Comparison of ENCODE assay signal across 15 cellular contexts in genomic region chr3:54067060-54067459, GRCh38. TPM values are rescaled to one million over a fixed set of nuclear protein-coding genes. Genes with fewer than 3 reads are reported as not detected.
DNase-seq lines count a peak whose midpoint lies in the region; ATAC-seq, FAIRE-seq and TF ChIP-seq lines count a peak whose summit lies in the region.
"Had no signal": no experiment of that assay in that cellular context is flagged by ENCODE, and none has a peak within 500 bp of the region (broad histone marks: within the 10 kb centered on the region; RNA-seq: fewer than 3 reads in every experiment).

No MANE protein-coding gene starts in this region.

- peak; percentile 42 for ATAC-seq in upper lobe of right lung
- ATAC-seq: CD8-positive, alpha-beta T cell had no signal

- H3K9me1 ChIP-seq in keratinocyte (ENCODE audit: control insufficient read depth, extremely low read depth, insufficient read depth, low read length): no peaks in the 10 kb centered on the region

- H4K20me1 ChIP-seq in keratinocyte (ENCODE audit: control insufficient read depth, extremely low read depth, insufficient read depth, low read length): no peaks in the 10 kb centered on the region

- no peak overlapping the region for H3K4me3 ChIP-seq in bronchial epithelial cell (ENCODE audit: low read depth, low read length)
- no peak overlapping the region for H3K4me3 ChIP-seq in keratinocyte (ENCODE audit: control insufficient read depth in 2 of 3, extremely low read depth in 1 of 3, insufficient read depth in 2 of 3, low read depth in 1 of 3, low read length in 3 of 3)
- H3K4me3 ChIP-seq in upper lobe of right lung: no peak overlapping the region
- no peak overlapping the region for H3K4me3 ChIP-seq in ascending aorta

- H3K27ac ChIP-seq in keratinocyte (ENCODE audit: control insufficient read depth, insufficient read depth, low read length) (peak overlapping the region; percentile 37), upper lobe of right lung (no peak overlapping the region), ascending aorta (no peak overlapping the region)

- H3K27me3 ChIP-seq in bronchial epithelial cell (ENCODE audit: control insufficient read depth, insufficient read depth, low read length) (no peaks in the 10 kb centered on the region), keratinocyte (ENCODE audit: control insufficient read depth, extremely low read depth, insufficient read depth, low read length) (no peaks in the 10 kb centered on the region), upper lobe of right lung (no peaks in the 10 kb centered on the region), ascending aorta (no peaks in the 10 kb centered on the region)

- dilution Hi-C loops in keratinocyte (cut with MboI; ENCODE audit: extremely low pct_ligation_motif_present, low sequenced_read_pairs): no loop called here

- H3K9ac ChIP-seq in keratinocyte (ENCODE audit: control insufficient read depth, extremely low read depth, insufficient read depth, low read length): no peak overlapping the region

- no peak for FAIRE-seq in bronchial epithelial cell (lab: Jason Lieb, UNC)
- peak; percentile 80 for FAIRE-seq in keratinocyte (lab: Jason Lieb, UNC)

- intact Hi-C loops in upper lobe of right lung (cut with DNase I): no loop called here
- intact Hi-C loops in ascending aorta (cut with DNase I): no loop called here

- H3K4me2 ChIP-seq in keratinocyte (ENCODE audit: control insufficient read depth, extremely low read depth, insufficient read depth, low read depth, low read length): peak overlapping the region; percentile 44

- DNase-seq in NCI-H226 (peak; percentile 53), bronchial epithelial cell (ENCODE audit: low read depth) (peak; percentile 95), keratinocyte (ENCODE audit: low read depth, low spot score) (no peak), upper lobe of right lung (no peak), GOT3 (lab: John Stamatoyannopoulos, UW) (no peak), ascending aorta (ENCODE audit: low spot score in 2 of 2) (no peak), LoVo (ENCODE audit: low spot score) (no peak)
- DNase-seq: CD8-positive, alpha-beta T cell; H9; NCI-H1436 treated with DMSO at 0.1 percent for 48 hours; NCI-H2081; NCI-H524 treated with DMSO at 0.1 percent for 48 hours; RPMI8226 had no signal

- TF ChIP-seq CTCF in bronchial epithelial cell (IDR thresholded peaks at IDR 0.05; ENCODE audit: insufficient read depth, low read length, severe bottlenecking) (no peak), keratinocyte (optimal IDR thresholded peaks at IDR 0.05 in 1 of 3, IDR thresholded peaks at IDR 0.05 in 1 of 3, conservative IDR thresholded peaks at IDR 0.05 in 1 of 3; ENCODE audit: extremely low read depth in 1 of 3, insufficient read depth in 2 of 3, low read length in 3 of 3) (no peak), upper lobe of right lung (IDR thresholded peaks at IDR 0.05) (no peak), ascending aorta (IDR thresholded peaks at IDR 0.05) (no peak)

- H3K9me3 ChIP-seq in keratinocyte (ENCODE audit: control insufficient read depth, low read depth, low read length): peaks cover 8% of the 10 kb centered on the region
- H3K9me3 ChIP-seq in upper lobe of right lung: peaks cover 5% of the 10 kb centered on the region
- H3K9me3 ChIP-seq in ascending aorta: peaks cover 0 to 9% of the 10 kb centered on the region in 2 donors

- no peaks in the 10 kb centered on the region for H3K36me3 ChIP-seq in bronchial epithelial cell (ENCODE audit: control insufficient read depth, insufficient read depth, low read length)
- no peaks in the 10 kb centered on the region for H3K36me3 ChIP-seq in keratinocyte (ENCODE audit: control insufficient read depth in 2 of 2, extremely low read depth in 1 of 2, insufficient read depth in 2 of 2, low read length in 2 of 2)
- no peaks in the 10 kb centered on the region for H3K36me3 ChIP-seq in upper lobe of right lung
- H3K36me3 ChIP-seq in ascending aorta: no peaks in the 10 kb centered on the region

- H3K4me1 ChIP-seq in keratinocyte (ENCODE audit: control insufficient read depth, extremely low read depth, insufficient read depth, low read length) (peaks cover 39% of the 10 kb centered on the region), upper lobe of right lung (no peaks in the 10 kb centered on the region), ascending aorta (no peaks in the 10 kb centered on the region)

- peak overlapping the region; percentile 18 for H2AFZ ChIP-seq in keratinocyte (ENCODE audit: control insufficient read depth, low read length)

- no peaks in the 10 kb centered on the region for H3K79me2 ChIP-seq in keratinocyte (ENCODE audit: control insufficient read depth, insufficient read depth, low read length)

RNA-seq across cellular contexts. Expression of gene CACNA2D3, which starts 55.3 kb away (rescaled TPM):
- total RNA-seq in bronchial epithelial cell: 0.13 TPM in 1 of 2 replicates, not detected in the other
- polyA plus RNA-seq in keratinocyte: 0.02 to 0.15 TPM (median 0.08 TPM) in 3 replicates
- not detected for polyA plus RNA-seq in keratinocyte (2011; ENCODE audit: low read depth)
- polyA plus RNA-seq in keratinocyte (2011; cell fraction: cytosol; rRNA removed): 0.04 and 0.13 TPM in 2 replicates
- polyA plus RNA-seq in keratinocyte (2011; cell fraction: nucleus; rRNA removed): 0.27 and 0.45 TPM in 2 replicates
- 0.02 TPM in 1 of 2 replicates, not detected in the other for polyA plus RNA-seq in keratinocyte (2012; ENCODE audit: low replicate concordance)
- not detected in 3 replicates for polyA minus RNA-seq in keratinocyte
- polyA minus RNA-seq in keratinocyte (2011; cell fraction: cytosol; rRNA and poly(A)+ RNA removed): not detected
- 0.74 TPM in 1 of 2 replicates, not detected in the other for polyA minus RNA-seq in keratinocyte (2011; cell fraction: nucleus; rRNA and poly(A)+ RNA removed)
- total RNA-seq in upper lobe of right lung: 7.3 TPM
- total RNA-seq in ascending aorta: not detected
- total RNA-seq: CD8-positive, alpha-beta T cell; OCI-LY7 had no signal
- polyA plus RNA-seq: IgD-negative memory B cell had no signal

Comparison
In these comparisons a context has a peak if more than half of its experiments do, and no peak if none do; other contexts are left out.
1. DNase-seq: peak in NCI-H226 (single experiment) and bronchial epithelial cell (single experiment); none in keratinocyte (single experiment), upper lobe of right lung (single experiment), GOT3 (single experiment), ascending aorta (0 of 2) and LoVo (single experiment).